ENCODE assay signal across 18 cellular contexts in the genomic region with DNA sequence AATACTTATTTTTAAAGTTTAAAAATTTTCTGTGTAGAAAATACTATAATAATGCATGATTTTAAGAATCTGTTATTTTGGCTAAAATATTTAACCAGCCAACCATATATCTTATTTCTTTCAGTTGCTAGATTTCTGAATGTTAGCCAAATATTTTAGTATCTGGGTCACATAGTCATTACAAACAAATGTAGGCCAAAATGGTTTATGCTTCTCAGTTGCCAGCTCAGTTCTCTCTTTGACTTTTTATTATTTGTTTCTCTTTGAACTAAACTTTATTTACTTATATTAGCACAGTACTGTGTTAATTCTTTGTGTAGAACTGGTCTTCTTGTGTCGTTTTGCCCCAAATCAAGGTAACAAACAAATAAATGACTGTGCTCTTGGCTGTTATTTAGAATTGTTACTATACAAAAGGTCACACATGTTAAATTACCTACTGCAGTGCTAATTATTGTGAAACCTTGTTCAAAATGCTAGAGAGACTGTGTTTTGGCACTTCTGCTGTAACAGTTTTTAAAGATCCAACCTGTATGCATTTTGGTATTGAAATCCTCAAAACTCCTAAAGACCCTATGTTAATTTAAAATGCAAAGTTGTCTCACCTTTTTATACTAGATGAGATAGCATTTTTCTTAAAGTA. TPM values are rescaled to one million over a fixed set of nuclear protein-coding genes. Genes with fewer than 3 reads are reported as not detected.
DNase-seq lines count a peak whose midpoint lies in the region; ATAC-seq, FAIRE-seq and TF ChIP-seq lines count a peak whose summit lies in the region.
"Had no signal": no experiment of that assay in that cellular context is flagged by ENCODE, and none has a peak within 500 bp of the region (broad histone marks: within the 10 kb centered on the region; RNA-seq: fewer than 3 reads in every experiment).

No MANE protein-coding gene starts in this region.

- H3K9me3 ChIP-seq in GM12878 (replicated peaks; ENCODE audit: control insufficient read depth, insufficient read depth, low read length) (peaks cover 9% of the 10 kb centered on the region), mesenchymal stem cell (ENCODE audit: control insufficient read depth, low read length) (peaks cover 4% of the 10 kb centered on the region), thyroid gland (no peaks in the 10 kb centered on the region), endodermal cell (ENCODE audit: control insufficient read depth, low read length) (peaks cover 19% of the 10 kb centered on the region)
- H3K9me3 ChIP-seq: heart left ventricle had no signal

- H3K4me2 ChIP-seq in GM23338 = no peak overlapping the region
- H3K4me2 ChIP-seq in GM12878 (ENCODE audit: control insufficient read depth, insufficient read depth) = no peak overlapping the region
- H3K4me2 ChIP-seq in mesenchymal stem cell (ENCODE audit: low read length, poor library complexity, severe bottlenecking) = no peak overlapping the region
- H3K4me2 ChIP-seq: PC-9 had no signal

- H3K9me3 Mint-ChIP-seq in GM23338 = peaks cover 27% of the 10 kb centered on the region
- peaks cover 28% of the 10 kb centered on the region for H3K9me3 Mint-ChIP-seq in endodermal cell
- H3K9me3 Mint-ChIP-seq: activated naive CD8-positive, alpha-beta T cell treated with anti-CD3 and anti-CD28 coated beads, Interleukin-2, amount 50 U/mL, for 24 hours had no signal

- H2AK5ac ChIP-seq in mesenchymal stem cell (ENCODE audit: low read length, severe bottlenecking) = no peak overlapping the region

- TF ChIP-seq CTCF in GM23338 (conservative IDR thresholded peaks at IDR 0.05; ENCODE audit: low read depth in 2 of 2) (no peak), GM12878 (IDR thresholded peaks at IDR 0.05 in 2 of 3, conservative IDR thresholded peaks at IDR 0.05 in 1 of 3; ENCODE audit: control insufficient read depth in 2 of 3, extremely low read depth in 1 of 3, insufficient read depth in 1 of 3, low read depth in 3 of 3, low read length in 3 of 3) (no peak), thyroid gland (IDR thresholded peaks at IDR 0.05) (no peak), endodermal cell (conservative IDR thresholded peaks at IDR 0.05) (no peak)

- BruUV-seq in GM12878 (replicated peaks; lab: Mats Ljungman, UMichigan) = no TSS peak

- in situ Hi-C loops in GM12878 (cut with MboI) = no loop called here

- H3K36me3 Mint-ChIP-seq in GM23338 (ENCODE audit: low read depth) = peaks cover 16% of the 10 kb centered on the region
- H3K36me3 Mint-ChIP-seq in endodermal cell (ENCODE audit: low read depth) = peaks cover 4% of the 10 kb centered on the region
- H3K36me3 Mint-ChIP-seq: CD14-positive monocyte had no signal

- no peak overlapping the region for H3K27ac Mint-ChIP-seq in GM23338
- H3K27ac Mint-ChIP-seq in endodermal cell = no peak overlapping the region
- H3K27ac Mint-ChIP-seq: activated CD4-positive, alpha-beta memory T cell treated with anti-CD3 and anti-CD28 coated beads for 36 hours; activated naive CD8-positive, alpha-beta T cell treated with anti-CD3 and anti-CD28 coated beads, Interleukin-2, amount 50 U/mL, for 24 hours; CD14-positive monocyte had no signal

- peaks cover 18% of the 10 kb centered on the region for H3K79me1 ChIP-seq in mesenchymal stem cell (replicated peaks; ENCODE audit: low read length, poor library complexity, severe bottlenecking)

- H2AFZ ChIP-seq in GM23338 (peak overlapping the region; percentile 39; the same call in 1 of the 2 replicates), GM12878 (ENCODE audit: control insufficient read depth, low read depth, low read length) (no peak overlapping the region), mesenchymal stem cell (ENCODE audit: low read depth, low read length) (no peak overlapping the region)
- H2AFZ ChIP-seq: PC-9 had no signal

- DNase-seq in GM23338 (ENCODE audit: low spot score) (no peak), GM12878 (ENCODE audit: low read depth, low spot score) (no peak), mesenchymal stem cell (no peak), thyroid gland (no peak), endodermal cell (no peak), NCI-H2196 treated with DMSO at 0.1 percent for 48 hours (lab: John Stamatoyannopoulos, UW; ENCODE audit: unreplicated experiment) (no peak), nucleus accumbens (lab: John Stamatoyannopoulos, UW) (no peak)
- DNase-seq: activated CD4-positive, alpha-beta memory T cell treated with anti-CD3 and anti-CD28 coated beads for 36 hours; activated naive CD8-positive, alpha-beta T cell treated with anti-CD3 and anti-CD28 coated beads, Interleukin-2, amount 50 U/mL, for 24 hours; activated T-cell treated with anti-CD3 and anti-CD28 coated beads, Interleukin-2, amount 50 U/mL, for 48 hours; heart left ventricle; MM.1S; NCI-H2029; NCI-H526 treated with DMSO at 0.1 percent for 48 hours; PC-9 had no signal

- CTCF ChIA-PET in GM12878 (lab: Yijun Ruan, JAX) = no interaction called here

- intact Hi-C loops in GM12878 (cut with micrococcal nuclease; ENCODE audit: unreplicated experiment) = no loop called here
- intact Hi-C loops in thyroid gland (cut with DNase I) = no loop called here

- POLR2A ChIA-PET in GM12878 (lab: Charles Lee) = interaction anchor here (1.3 kb wide), 1 partner anchor 24 kb away, joined by 3 read pairs; no protein-coding TSS in a partner anchor

- H3F3A ChIP-seq in GM23338 (replicated peaks; ENCODE audit: low read depth) = no peaks in the 10 kb centered on the region

- H3K4me1 Mint-ChIP-seq in GM23338 (no peaks in the 10 kb centered on the region), endodermal cell (no peaks in the 10 kb centered on the region)
- H3K4me1 Mint-ChIP-seq: CD14-positive monocyte had no signal

- SMC1A ChIA-PET in GM12878 (lab: Charles Lee; ENCODE audit: uncharacterized antibody, unreplicated experiment) = interaction anchor here (3.2 to 11.3 kb wide), 2 partner anchors 16 to 35 kb away, joined by 13 to 94 read pairs; no protein-coding TSS in a partner anchor

- H3K79me2 ChIP-seq in GM23338 (replicated peaks; ENCODE audit: insufficient read depth) = no peaks in the 10 kb centered on the region
- peaks cover 62% of the 10 kb centered on the region for H3K79me2 ChIP-seq in GM12878 (ENCODE audit: control insufficient read depth, insufficient read depth, low read length)

- no peak for TF ChIP-seq EP300 in GM12878 (IDR thresholded peaks at IDR 0.05; ENCODE audit: borderline replicate concordance in 1 of 2, control insufficient read depth in 1 of 2, low read depth in 2 of 2, low read length in 2 of 2)

- no peaks in the 10 kb centered on the region for H3K9me2 ChIP-seq in GM23338 (ENCODE audit: insufficient read depth)

- no peak for FAIRE-seq in GM12878 (lab: Jason Lieb, UNC)
- FAIRE-seq: colon, keratinocyte had no signal

- no peak overlapping the region for H4K91ac ChIP-seq in mesenchymal stem cell (ENCODE audit: low read length)

- H2BK5ac ChIP-seq in mesenchymal stem cell (ENCODE audit: low read depth, low read length, poor library complexity, severe bottlenecking) = no peak overlapping the region

- RAD21 ChIA-PET in GM12878 (lab: Charles Lee; ENCODE audit: unreplicated experiment) = interaction anchor here (0.6 to 1.6 kb wide), 3 partner anchors 16 to 195 kb away, joined by 3 to 4 read pairs (median 4); no protein-coding TSS in a partner anchor

- ATAC-seq in GM23338 = no peak
- ATAC-seq in GM12878 = no peak
- ATAC-seq: activated naive CD8-positive, alpha-beta T cell treated with anti-CD3 and anti-CD28 coated beads, Interleukin-2, amount 50 U/mL, for 24 hours had no signal

- no peak overlapping the region for H3K4ac ChIP-seq in mesenchymal stem cell (ENCODE audit: low read depth in 1 of 2, low read length in 2 of 2)

- H3K18ac ChIP-seq in mesenchymal stem cell (ENCODE audit: low read depth in 1 of 2, low read length in 2 of 2) = no peak overlapping the region

- H3K14ac ChIP-seq in mesenchymal stem cell (ENCODE audit: low read length in 2 of 2) = no peak overlapping the region

- 93% methylated on average over 1 of the region's 1 CpG for WGBS in GM12878 (ENCODE audit: insufficient coverage, insufficient replicate concordance, low lambda C conversion rate, missing lambda C conversion rate)
- WGBS in mesenchymal stem cell = no CpG with 5 or more reads among the region's 1 CpG
- 40 to 52% methylated on average over 1 of the region's 1 CpG for WGBS in thyroid gland, 2 donors
- no CpG with 5 or more reads among the region's 1 CpG for WGBS in endodermal cell (ENCODE audit: insufficient coverage in 1 of 2, insufficient read length in 1 of 2), 2 experiments

- H3K27ac ChIP-seq in GM23338 (ENCODE audit: low read depth) = no peak overlapping the region
- no peak overlapping the region for H3K27ac ChIP-seq in GM12878 (ENCODE audit: control insufficient read depth, insufficient read depth)
- H3K27ac ChIP-seq in mesenchymal stem cell (ENCODE audit: low read length, poor library complexity, severe bottlenecking) = no peak overlapping the region
- H3K27ac ChIP-seq in thyroid gland = peak overlapping the region; percentile 52 to 67 (median 53)
- no peak overlapping the region for H3K27ac ChIP-seq in endodermal cell (ENCODE audit: low read depth, low read length)
- H3K27ac ChIP-seq: PC-9 had no signal

- H2BK15ac ChIP-seq in mesenchymal stem cell (ENCODE audit: low read depth, poor library complexity, severe bottlenecking) = no peak overlapping the region

- TF ChIP-seq POLR2A in GM12878 (IDR thresholded peaks at IDR 0.05; ENCODE audit: low read depth, low read length) (no peak), thyroid gland (IDR thresholded peaks at IDR 0.05) (no peak)

- H3K4me3 ChIP-seq in GM23338 (no peak overlapping the region), GM12878 (no peak overlapping the region), mesenchymal stem cell (ENCODE audit: insufficient read depth in 1 of 2, low read depth in 1 of 2, low read length in 2 of 2) (no peak overlapping the region), thyroid gland (replicated peaks in 1 of 3) (no peak overlapping the region), endodermal cell (ENCODE audit: low read length) (no peak overlapping the region)
- H3K4me3 ChIP-seq: heart left ventricle, PC-9 had no signal

- H3K27me3 Mint-ChIP-seq in GM23338 (ENCODE audit: insufficient read depth, low read depth, poor library complexity) (no peaks in the 10 kb centered on the region), endodermal cell (ENCODE audit: insufficient read depth) (no peaks in the 10 kb centered on the region)
- H3K27me3 Mint-ChIP-seq: activated CD4-positive, alpha-beta memory T cell treated with anti-CD3 and anti-CD28 coated beads for 36 hours; activated naive CD8-positive, alpha-beta T cell treated with anti-CD3 and anti-CD28 coated beads, Interleukin-2, amount 50 U/mL, for 24 hours had no signal

- H3K9ac ChIP-seq in GM12878 (ENCODE audit: control insufficient read depth, insufficient read depth, low read length) (no peak overlapping the region), mesenchymal stem cell (ENCODE audit: low read length) (peak overlapping the region; percentile 39), endodermal cell (ENCODE audit: extremely low read depth, low read length, poor library complexity, severe bottlenecking) (no peak overlapping the region)

- H3K4me1 ChIP-seq in GM23338 (ENCODE audit: insufficient read depth) = no peaks in the 10 kb centered on the region
- no peaks in the 10 kb centered on the region for H3K4me1 ChIP-seq in GM12878 (ENCODE audit: control insufficient read depth, insufficient read depth, low read length)
- H3K4me1 ChIP-seq in mesenchymal stem cell (ENCODE audit: control insufficient read depth, insufficient read depth, low read depth, low read length) = no peaks in the 10 kb centered on the region
- H3K4me1 ChIP-seq in thyroid gland = peaks cover 38 to 59% of the 10 kb centered on the region in 2 donors
- H3K4me1 ChIP-seq in endodermal cell (ENCODE audit: control insufficient read depth, insufficient read depth, low read length) = no peaks in the 10 kb centered on the region

- no peak overlapping the region for H3K23ac ChIP-seq in mesenchymal stem cell (ENCODE audit: low read length in 2 of 2)

- H3K27me3 ChIP-seq in GM23338 (ENCODE audit: insufficient read depth) (no peaks in the 10 kb centered on the region), GM12878 (replicated peaks in 1 of 2; ENCODE audit: control insufficient read depth in 2 of 2, insufficient read depth in 2 of 2, low read length in 1 of 2) (no peaks in the 10 kb centered on the region), mesenchymal stem cell (ENCODE audit: control insufficient read depth in 1 of 2, insufficient read depth in 1 of 2, low read length in 2 of 2) (no peaks in the 10 kb centered on the region), thyroid gland (no peaks in the 10 kb centered on the region), endodermal cell (ENCODE audit: control insufficient read depth, insufficient read depth, low read length, poor library complexity, severe bottlenecking) (no peaks in the 10 kb centered on the region)
- H3K27me3 ChIP-seq: heart left ventricle had no signal

- no peaks in the 10 kb centered on the region for H3K36me3 ChIP-seq in GM23338 (ENCODE audit: insufficient read depth)
- peaks cover 3 to 6% of the 10 kb centered on the region in 2 experiments; a peak in 3 of 4 replicates for H3K36me3 ChIP-seq in GM12878 (ENCODE audit: control insufficient read depth in 2 of 2, insufficient read depth in 2 of 2, low read length in 1 of 2)
- peaks cover 15 to 24% of the 10 kb centered on the region in 2 experiments for H3K36me3 ChIP-seq in mesenchymal stem cell (ENCODE audit: control insufficient read depth in 1 of 2, insufficient read depth in 2 of 2, low read depth in 1 of 2, low read length in 2 of 2)
- no peaks in the 10 kb centered on the region for H3K36me3 ChIP-seq in thyroid gland
- H3K36me3 ChIP-seq in endodermal cell (ENCODE audit: control insufficient read depth, insufficient read depth, low read length) = no peaks in the 10 kb centered on the region

- no peak overlapping the region for H4K8ac ChIP-seq in mesenchymal stem cell (ENCODE audit: low read length)

- no peak overlapping the region for H2BK12ac ChIP-seq in mesenchymal stem cell (ENCODE audit: low read length in 2 of 2)

- no peak for TF ChIP-seq RAD21 in GM12878 (IDR thresholded peaks at IDR 0.05; ENCODE audit: insufficient read depth, low read depth, low read length)

- H4K20me1 ChIP-seq in GM23338 (replicated peaks; ENCODE audit: insufficient read depth) (no peaks in the 10 kb centered on the region), GM12878 (ENCODE audit: control insufficient read depth, insufficient read depth) (no peaks in the 10 kb centered on the region)

- H2BK120ac ChIP-seq in mesenchymal stem cell (ENCODE audit: low read depth, low read length) = no peak overlapping the region

- H3K4me3 Mint-ChIP-seq in GM23338 (no peak overlapping the region), endodermal cell (no peak overlapping the region)
- H3K4me3 Mint-ChIP-seq: activated CD4-positive, alpha-beta memory T cell treated with anti-CD3 and anti-CD28 coated beads for 36 hours; activated naive CD8-positive, alpha-beta T cell treated with anti-CD3 and anti-CD28 coated beads, Interleukin-2, amount 50 U/mL, for 24 hours; CD14-positive monocyte had no signal

RNA-seq across cellular contexts. Expression of gene ZEB1, which starts 39.8 kb away (rescaled TPM):
- total RNA-seq in GM23338 (2014; rRNA removed; shearing (Covaris generic)) = 0.45 TPM in 1 of 2 replicates, not detected in the other
- polyA plus RNA-seq in GM23338 (2016; fragmentation: Nextera tagmentation; extraction: Ambion mirVana) = 0.16 and 0.42 TPM in 2 replicates
- total RNA-seq in GM12878 (2013; cell fraction: nucleolus; rRNA removed) = 160 and 171 TPM in 2 replicates
- total RNA-seq in GM12878 (2014; rRNA removed) = 19.1 and 30.7 TPM in 2 replicates
- total RNA-seq in GM12878 (2014; rRNA removed; fragmentation: Illumina TruSeq; extraction: Trizol) = 35.6 and 37.0 TPM in 2 replicates
- 25.7 and 26.3 TPM in 2 replicates for total RNA-seq in GM12878 (2021)
- 10.3 TPM for polyA plus RNA-seq in GM12878 (2011; ENCODE audit: low read depth)
- 29.7 and 39.7 TPM in 2 replicates for polyA plus RNA-seq in GM12878 (2011; rRNA removed)
- 11.4 and 12.4 TPM in 2 replicates for polyA plus RNA-seq in GM12878 (2011; cell fraction: cytosol; rRNA removed)
- polyA plus RNA-seq in GM12878 (2011; cell fraction: nucleus; rRNA removed) = 45.9 and 48.9 TPM in 2 replicates
- 10.9 and 15.2 TPM in 2 replicates for polyA plus RNA-seq in GM12878 (2012)
- polyA plus RNA-seq in GM12878 (2014; fragmentation: Illumina TruSeq; extraction: Trizol) = 28.7 and 36.4 TPM in 2 replicates
- 10 to 100 TPM; 10.4 to 16.8 TPM for polyA plus RNA-seq in GM12878 (2014; fragmentation: Nextera tagmentation; extraction: Ambion mirVana)
- polyA plus RNA-seq in GM12878 (2014; rRNA removed) = 13.2 and 15.4 TPM in 2 replicates
- polyA plus RNA-seq in GM12878 (2016; fragmentation: Nextera tagmentation; extraction: Ambion mirVana) = 10 to 100 TPM; 23.9 to 25.1 TPM
- 54.2 and 111 TPM in 2 replicates for polyA minus RNA-seq in GM12878 (2011; rRNA and poly(A)+ RNA removed)
- polyA minus RNA-seq in GM12878 (2011; cell fraction: cytosol; rRNA and poly(A)+ RNA removed) = 23.4 and 26.3 TPM in 2 replicates
- 87.2 and 150 TPM in 2 replicates for polyA minus RNA-seq in GM12878 (2011; cell fraction: nucleus; rRNA and poly(A)+ RNA removed)
- polyA plus RNA-seq in mesenchymal stem cell (2013, experiment 1 of 2) = 32.8 TPM
- polyA plus RNA-seq in mesenchymal stem cell (2013, experiment 2 of 2) = 34.0 TPM
- 10 to 100 TPM; 51.7 to 67.7 (median 57.9) TPM for total RNA-seq in thyroid gland
- under 1 TPM; 0.84 TPM for total RNA-seq in endodermal cell
- polyA plus RNA-seq in endodermal cell (2013, experiment 1 of 2) = 61.1 TPM
- polyA plus RNA-seq in endodermal cell (2013, experiment 2 of 2) = 60.9 TPM

Comparison
In these comparisons a context has a peak if more than half of its experiments do, and no peak if none do; other contexts are left out.
1. H3K27ac ChIP-seq: peak in thyroid gland (3 of 3); none in GM23338 (single experiment), GM12878 (single experiment), mesenchymal stem cell (single experiment) and endodermal cell (single experiment).
2. RNA of gene ZEB1, which starts 39.8 kb away (total RNA-seq): 51.7 to 67.7 TPM in thyroid gland and 19.1 to 171 TPM in GM12878; 0.84 TPM in endodermal cell and 0.45 TPM in GM23338; every median in the first group is over 10 times any median in the second.